Comparison of ENCODE assay signal across 12 cellular contexts in genomic region chrX:30060718-30061117, GRCh38.
A peak's percentile ranks its signal among the peaks of the same experiment; 100 is the strongest.
DNase-seq lines count a peak whose midpoint lies in the region; TF ChIP-seq lines count a peak whose summit lies in the region.
"Had no signal": no experiment of that assay in that cellular context is flagged by ENCODE, and none has a peak within 500 bp of the region (broad histone marks: within the 10 kb centered on the region; RNA-seq: fewer than 3 reads in every experiment).

No MANE protein-coding gene starts in this region.

- no peaks in the 10 kb centered on the region for H3K79me2 ChIP-seq in Loucy (ENCODE audit: insufficient read depth, low read length)
- H3K79me2 ChIP-seq: parathyroid adenoma had no signal

- H3K27ac Mint-ChIP-seq in endodermal cell, result no peak overlapping the region
- H3K27ac Mint-ChIP-seq: stimulated activated naive CD8-positive, alpha-beta T cell treated with anti-CD3 and anti-CD28 coated beads, Interleukin-15, Interleukin-2, amounts not matched to agents 100 ng/mL and 50 ng/mL, for 24 hours had no signal

- H3K9ac ChIP-seq in Loucy (ENCODE audit: low read depth, low read length, poor library complexity, severe bottlenecking), result no peak overlapping the region
- no peak overlapping the region for H3K9ac ChIP-seq in endodermal cell (ENCODE audit: extremely low read depth, low read length, poor library complexity, severe bottlenecking)
- H3K9ac ChIP-seq: BLaER1, parathyroid adenoma had no signal

- H3K9me3 ChIP-seq in Loucy (ENCODE audit: insufficient read depth, low read depth, low read length) (no peaks in the 10 kb centered on the region), endodermal cell (ENCODE audit: control insufficient read depth, low read length) (peaks cover 15% of the 10 kb centered on the region)
- H3K9me3 ChIP-seq: BLaER1 had no signal

- peaks cover 15% of the 10 kb centered on the region for H3K9me3 Mint-ChIP-seq in endodermal cell
- H3K9me3 Mint-ChIP-seq: stimulated activated naive CD8-positive, alpha-beta T cell treated with anti-CD3 and anti-CD28 coated beads, Interleukin-15, Interleukin-2, amounts not matched to agents 100 ng/mL and 50 ng/mL, for 24 hours had no signal

- no peak overlapping the region for H3K27ac ChIP-seq in endodermal cell (ENCODE audit: low read depth, low read length)
- H3K27ac ChIP-seq: BLaER1, parathyroid adenoma had no signal

- TF ChIP-seq CTCF in Loucy (conservative IDR thresholded peaks at IDR 0.05; ENCODE audit: low read length), result peak; percentile 58
- peak; percentile 90 for TF ChIP-seq CTCF in endodermal cell (conservative IDR thresholded peaks at IDR 0.05)

- WGBS in endodermal cell (ENCODE audit: insufficient coverage in 1 of 2, insufficient read length in 1 of 2), 2 experiments, result 29% methylated on average over 1 of the region's 2 CpGs; no CpG with 5 or more reads in 1 of the 2 experiments

- no peak overlapping the region for H2AFZ ChIP-seq in Loucy (ENCODE audit: low read length)
- H2AFZ ChIP-seq: parathyroid adenoma had no signal

- no peak overlapping the region for H3K4me3 Mint-ChIP-seq in endodermal cell
- H3K4me3 Mint-ChIP-seq: stimulated activated naive CD8-positive, alpha-beta T cell treated with anti-CD3 and anti-CD28 coated beads, Interleukin-15, Interleukin-2, amounts not matched to agents 100 ng/mL and 50 ng/mL, for 24 hours had no signal

- no peaks in the 10 kb centered on the region for H3K27me3 Mint-ChIP-seq in endodermal cell (ENCODE audit: insufficient read depth)
- H3K27me3 Mint-ChIP-seq: stimulated activated naive CD8-positive, alpha-beta T cell treated with anti-CD3 and anti-CD28 coated beads, Interleukin-15, Interleukin-2, amounts not matched to agents 100 ng/mL and 50 ng/mL, for 24 hours had no signal

- DNase-seq in NCI-H345 (lab: John Stamatoyannopoulos, UW) (peak; percentile 16), NCI-H345 treated with DMSO at 0.1 percent for 48 hours (lab: John Stamatoyannopoulos, UW; ENCODE audit: unreplicated experiment) (no peak), endodermal cell (peak; percentile 59), putamen (ENCODE audit: low spot score) (peak; percentile 9), CD1c-positive myeloid dendritic cell (ENCODE audit: extremely low spot score) (no peak), NCI-H1092 (lab: John Stamatoyannopoulos, UW) (no peak)
- DNase-seq in activated T-cell treated with anti-CD3 and anti-CD28 coated beads, Interleukin-2, amount 50 U/mL, for 48 hours, result no peak
- DNase-seq: NCI-H1436 treated with DMSO at 0.1 percent for 48 hours had no signal

- no peaks in the 10 kb centered on the region for H3F3A ChIP-seq in Loucy (ENCODE audit: low read depth)

- H3K9me2 ChIP-seq in Loucy (replicated peaks; ENCODE audit: low read depth, low read length), result no peaks in the 10 kb centered on the region

- H3K4me3 ChIP-seq in Loucy (ENCODE audit: low read length, poor library complexity, severe bottlenecking) (no peak overlapping the region), endodermal cell (ENCODE audit: low read length) (no peak overlapping the region)
- H3K4me3 ChIP-seq: BLaER1 had no signal

- peaks cover 6% of the 10 kb centered on the region for H3K4me1 Mint-ChIP-seq in endodermal cell

- peaks cover 13% of the 10 kb centered on the region for H3K36me3 Mint-ChIP-seq in endodermal cell (ENCODE audit: low read depth)

- H4K20me1 ChIP-seq in Loucy (ENCODE audit: insufficient read depth, low read length, poor library complexity, severe bottlenecking), result no peaks in the 10 kb centered on the region
- H4K20me1 ChIP-seq: BLaER1 had no signal

- no peaks in the 10 kb centered on the region for H3K36me3 ChIP-seq in Loucy (ENCODE audit: insufficient read depth, low read length)
- no peaks in the 10 kb centered on the region for H3K36me3 ChIP-seq in endodermal cell (ENCODE audit: control insufficient read depth, insufficient read depth, low read length)
- H3K36me3 ChIP-seq: BLaER1 had no signal

- H3K4me1 ChIP-seq in Loucy (ENCODE audit: insufficient read depth, low read length, poor library complexity, severe bottlenecking) (no peaks in the 10 kb centered on the region), endodermal cell (ENCODE audit: control insufficient read depth, insufficient read depth, low read length) (no peaks in the 10 kb centered on the region)
- H3K4me1 ChIP-seq: BLaER1, parathyroid adenoma had no signal

- H3K27me3 ChIP-seq in Loucy (ENCODE audit: insufficient read depth, low read length, poor library complexity, severe bottlenecking) (no peaks in the 10 kb centered on the region), endodermal cell (ENCODE audit: control insufficient read depth, insufficient read depth, low read length, poor library complexity, severe bottlenecking) (no peaks in the 10 kb centered on the region)
- H3K27me3 ChIP-seq: BLaER1 had no signal

- no peak overlapping the region for H3K4me2 ChIP-seq in Loucy (ENCODE audit: low read depth, low read length, poor library complexity, severe bottlenecking)
- H3K4me2 ChIP-seq: BLaER1 had no signal

Comparison
In these comparisons a context has a peak if more than half of its experiments do, and no peak if none do; other contexts are left out.
1. DNase-seq: peak in NCI-H345 (single experiment), endodermal cell (single experiment) and putamen (single experiment); none in NCI-H345 treated with DMSO at 0.1 percent for 48 hours (single experiment), CD1c-positive myeloid dendritic cell (single experiment), activated T-cell treated with anti-CD3 and anti-CD28 coated beads, Interleukin-2, amount 50 U/mL, for 48 hours (0 of 2) and NCI-H1092 (single experiment).